Comparison of ENCODE assay signal across 1 cellular context in genomic region chr6:139429559-139430150, GRCh38.
TF ChIP-seq lines count a peak whose summit lies in the region.

No MANE protein-coding gene starts in this region.

TF ChIP-seq in SK-N-SH, 30 proteins besides CTCF, POLR2A, EP300 and RAD21 (continued from another document):
- no peak for TF ChIP-seq SIN3A (IDR thresholded peaks at IDR 0.05; ENCODE audit: borderline replicate concordance, low read depth, low read length)
TF ChIP-seq in SK-N-SH: peak in this region for 0.
